16 cellular contexts compared by ENCODE assay signal in the genomic region with DNA sequence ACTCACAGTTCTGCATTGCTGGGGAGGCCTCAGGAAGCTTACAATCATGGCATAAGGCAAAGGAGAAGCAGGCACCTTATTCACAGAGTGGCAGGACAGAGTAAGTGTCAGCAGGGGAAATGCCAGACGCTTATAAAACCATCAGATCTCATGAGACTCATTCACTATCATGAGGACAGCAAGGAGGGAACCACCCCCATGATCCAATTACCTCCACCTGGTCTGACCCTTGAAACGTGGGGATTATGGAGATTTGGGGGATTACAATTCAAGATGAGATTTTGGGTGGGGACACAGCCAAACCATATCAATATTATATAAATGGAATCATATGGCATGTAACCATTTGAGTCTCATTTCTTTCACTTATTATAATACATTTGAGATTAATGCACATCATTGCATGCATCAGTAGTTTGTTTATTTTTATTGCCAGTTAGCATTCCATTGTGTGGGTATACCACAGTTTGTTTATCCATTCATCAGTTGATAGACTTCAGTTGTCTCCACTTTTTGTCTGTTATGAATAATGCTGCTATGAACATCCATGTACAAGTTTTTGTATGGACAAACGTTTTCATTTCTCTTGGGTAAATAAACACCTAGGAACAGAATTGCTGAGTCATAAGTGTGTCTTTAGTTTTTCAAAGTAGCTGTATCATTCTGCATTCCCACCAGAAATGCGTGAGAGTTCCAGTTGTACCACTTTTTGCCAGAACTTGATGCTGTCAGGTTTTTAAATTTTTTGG. TPM values are rescaled to one million over a fixed set of nuclear protein-coding genes. Genes with fewer than 3 reads are reported as not detected.
DNase-seq lines count a peak whose midpoint lies in the region; ATAC-seq, FAIRE-seq and TF ChIP-seq lines count a peak whose summit lies in the region.
"Had no signal": no experiment of that assay in that cellular context is flagged by ENCODE, and none has a peak within 500 bp of the region (broad histone marks: within the 10 kb centered on the region; RNA-seq: fewer than 3 reads in every experiment).

No MANE protein-coding gene starts in this region.

- DNase-seq in H54 (ENCODE audit: insufficient read length, low spot score) (no peak), NCI-H82 treated with DMSO at 0.1 percent for 48 hours (lab: John Stamatoyannopoulos, UW; ENCODE audit: unreplicated experiment) (peak; percentile 82), dedifferentiated amniotic fluid mesenchymal stem cell (ENCODE audit: extremely low spot score) (peak; percentile 84), kidney tubule cell (ENCODE audit: low spot score) (peak; percentile 4), T-helper 9 cell (no peak), H7 (no peak)
- DNase-seq: activated T-cell treated with anti-CD3 and anti-CD28 coated beads for 4 hours; CD4-positive, alpha-beta T cell; NCI-H1417; NCI-H2227 treated with DMSO at 0.1 percent for 48 hours; stimulated activated CD8-positive, alpha-beta memory T cell treated with anti-CD3 and anti-CD28 coated beads, Interleukin-4, amount 100 ng/mL, for 48 hours; thyroid gland had no signal

- no peak for TF ChIP-seq POLR2A in H54 (IDR thresholded peaks at IDR 0.05; ENCODE audit: low read depth, low read length)

- H3K36me3 ChIP-seq in H7 (replicated peaks; ENCODE audit: control insufficient read depth, insufficient read depth, low read length) = no peaks in the 10 kb centered on the region
- H3K36me3 ChIP-seq: esophagus muscularis mucosa, right atrium auricular region, thyroid gland had no signal

- no peaks in the 10 kb centered on the region for H3K27me3 ChIP-seq in H7 (ENCODE audit: control insufficient read depth, insufficient read depth, low read length)
- H3K27me3 ChIP-seq: esophagus muscularis mucosa, right atrium auricular region, thyroid gland had no signal

- no peak for ATAC-seq in GM19397 (IDR thresholded peaks at IDR 0.05; ENCODE audit: unreplicated experiment)
- no peak for ATAC-seq in GM21447 (IDR thresholded peaks at IDR 0.05; ENCODE audit: unreplicated experiment)

- FAIRE-seq in H54 (lab: Jason Lieb, UNC) = peak; percentile 89

- no peak overlapping the region for H3K4me3 ChIP-seq in H7 (ENCODE audit: insufficient read depth, low read depth, low read length)
- H3K4me3 ChIP-seq: esophagus muscularis mucosa, right atrium auricular region, thyroid gland had no signal

RNA-seq across cellular contexts. Expression of gene SRBD1, which starts 5.8 kb away (rescaled TPM):
- total RNA-seq in H7 (2014; rRNA removed; shearing (Covaris generic)) = 22.2 and 24.1 TPM in 2 replicates

RNA-seq across cellular contexts. Expression of gene PRKCE, which starts 34.6 kb away (rescaled TPM):
- 1.2 and 1.9 TPM in 2 replicates for total RNA-seq in H7 (2014; rRNA removed; shearing (Covaris generic))

Comparison
In these comparisons a context has a peak if more than half of its experiments do, and no peak if none do; other contexts are left out.
1. DNase-seq: peak in NCI-H82 treated with DMSO at 0.1 percent for 48 hours (single experiment), dedifferentiated amniotic fluid mesenchymal stem cell (single experiment) and kidney tubule cell (single experiment); none in H54 (single experiment), T-helper 9 cell (single experiment) and H7 (single experiment).